ENCODE assay signal across 2 cellular contexts in the genomic region with DNA sequence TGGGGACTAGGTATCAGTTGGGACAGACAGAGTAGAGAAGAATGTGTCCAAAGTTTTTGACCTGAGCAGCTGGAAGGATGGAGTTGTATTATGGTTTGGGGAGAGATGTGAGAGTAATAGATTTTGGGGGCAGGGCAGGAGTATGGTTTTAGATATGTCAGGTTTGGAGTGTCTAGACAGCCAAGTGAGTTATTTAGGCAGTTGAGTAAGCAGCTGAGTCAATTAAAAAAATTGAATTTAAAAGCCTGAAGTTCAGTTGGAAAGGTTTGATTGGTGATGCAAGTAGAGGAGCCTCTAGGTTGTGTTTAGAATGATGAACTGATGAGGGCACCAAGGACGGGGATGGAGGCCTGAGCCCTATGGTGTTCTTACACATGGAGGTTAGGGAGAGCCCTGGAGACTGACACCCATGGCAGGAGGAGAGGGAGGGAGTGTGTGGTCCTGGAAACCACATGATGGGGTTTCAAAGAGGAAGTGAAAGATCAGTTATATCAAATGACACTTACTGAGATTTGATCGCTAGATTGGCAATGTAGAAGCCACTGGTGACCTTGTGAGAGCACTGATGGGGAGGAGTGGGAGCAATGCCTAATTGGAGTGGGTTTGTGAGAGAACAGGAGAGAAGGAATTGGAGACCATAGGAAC.
TF ChIP-seq lines count a peak whose summit lies in the region.

No MANE protein-coding gene starts in this region.

TF ChIP-seq in SK-N-SH, 30 proteins besides CTCF, POLR2A, EP300 and RAD21 (continued from another document):
- no peak for TF ChIP-seq ZBTB33 (IDR thresholded peaks at IDR 0.05; ENCODE audit: borderline replicate concordance, low read depth)
- TF ChIP-seq GATA2 (CRISPR knock-in tag; IDR thresholded peaks at IDR 0.05): no peak
- no peak for TF ChIP-seq ELF1 (IDR thresholded peaks at IDR 0.05)
- TF ChIP-seq, protein P1, sequence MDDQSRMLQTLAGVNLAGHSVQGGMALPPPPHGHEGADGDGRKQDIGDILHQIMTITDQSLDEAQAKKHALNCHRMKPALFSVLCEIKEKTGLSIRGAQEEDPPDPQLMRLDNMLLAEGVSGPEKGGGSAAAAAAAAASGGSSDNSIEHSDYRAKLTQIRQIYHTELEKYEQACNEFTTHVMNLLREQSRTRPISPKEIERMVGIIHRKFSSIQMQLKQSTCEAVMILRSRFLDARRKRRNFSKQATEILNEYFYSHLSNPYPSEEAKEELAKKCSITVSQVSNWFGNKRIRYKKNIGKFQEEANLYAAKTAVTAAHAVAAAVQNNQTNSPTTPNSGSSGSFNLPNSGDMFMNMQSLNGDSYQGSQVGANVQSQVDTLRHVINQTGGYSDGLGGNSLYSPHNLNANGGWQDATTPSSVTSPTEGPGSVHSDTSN (IDR thresholded peaks at IDR 0.05): no peak
- TF ChIP-seq REST (IDR thresholded peaks at IDR 0.05; ENCODE audit: low read depth, low read length): no peak
- TF ChIP-seq MAX (IDR thresholded peaks at IDR 0.05; ENCODE audit: low read depth): no peak
- TF ChIP-seq RCOR1 (IDR thresholded peaks at IDR 0.05; ENCODE audit: low read length): no peak
TF ChIP-seq in SK-N-SH: peak in this region for 0.

TF ChIP-seq in SK-N-SH treated with all-trans-retinoic acid at 6 μM for 48 hours, 23 proteins besides CTCF, POLR2A, EP300 and RAD21:
- TF ChIP-seq, protein P2, sequence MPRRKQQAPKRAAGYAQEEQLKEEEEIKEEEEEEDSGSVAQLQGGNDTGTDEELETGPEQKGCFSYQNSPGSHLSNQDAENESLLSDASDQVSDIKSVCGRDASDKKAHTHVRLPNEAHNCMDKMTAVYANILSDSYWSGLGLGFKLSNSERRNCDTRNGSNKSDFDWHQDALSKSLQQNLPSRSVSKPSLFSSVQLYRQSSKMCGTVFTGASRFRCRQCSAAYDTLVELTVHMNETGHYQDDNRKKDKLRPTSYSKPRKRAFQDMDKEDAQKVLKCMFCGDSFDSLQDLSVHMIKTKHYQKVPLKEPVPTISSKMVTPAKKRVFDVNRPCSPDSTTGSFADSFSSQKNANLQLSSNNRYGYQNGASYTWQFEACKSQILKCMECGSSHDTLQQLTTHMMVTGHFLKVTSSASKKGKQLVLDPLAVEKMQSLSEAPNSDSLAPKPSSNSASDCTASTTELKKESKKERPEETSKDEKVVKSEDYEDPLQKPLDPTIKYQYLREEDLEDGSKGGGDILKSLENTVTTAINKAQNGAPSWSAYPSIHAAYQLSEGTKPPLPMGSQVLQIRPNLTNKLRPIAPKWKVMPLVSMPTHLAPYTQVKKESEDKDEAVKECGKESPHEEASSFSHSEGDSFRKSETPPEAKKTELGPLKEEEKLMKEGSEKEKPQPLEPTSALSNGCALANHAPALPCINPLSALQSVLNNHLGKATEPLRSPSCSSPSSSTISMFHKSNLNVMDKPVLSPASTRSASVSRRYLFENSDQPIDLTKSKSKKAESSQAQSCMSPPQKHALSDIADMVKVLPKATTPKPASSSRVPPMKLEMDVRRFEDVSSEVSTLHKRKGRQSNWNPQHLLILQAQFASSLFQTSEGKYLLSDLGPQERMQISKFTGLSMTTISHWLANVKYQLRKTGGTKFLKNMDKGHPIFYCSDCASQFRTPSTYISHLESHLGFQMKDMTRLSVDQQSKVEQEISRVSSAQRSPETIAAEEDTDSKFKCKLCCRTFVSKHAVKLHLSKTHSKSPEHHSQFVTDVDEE (CRISPR knock-in tag; IDR thresholded peaks at IDR 0.05): no peak
- no peak for TF ChIP-seq RARB (CRISPR knock-in tag; IDR thresholded peaks at IDR 0.05)
- TF ChIP-seq, protein P3, sequence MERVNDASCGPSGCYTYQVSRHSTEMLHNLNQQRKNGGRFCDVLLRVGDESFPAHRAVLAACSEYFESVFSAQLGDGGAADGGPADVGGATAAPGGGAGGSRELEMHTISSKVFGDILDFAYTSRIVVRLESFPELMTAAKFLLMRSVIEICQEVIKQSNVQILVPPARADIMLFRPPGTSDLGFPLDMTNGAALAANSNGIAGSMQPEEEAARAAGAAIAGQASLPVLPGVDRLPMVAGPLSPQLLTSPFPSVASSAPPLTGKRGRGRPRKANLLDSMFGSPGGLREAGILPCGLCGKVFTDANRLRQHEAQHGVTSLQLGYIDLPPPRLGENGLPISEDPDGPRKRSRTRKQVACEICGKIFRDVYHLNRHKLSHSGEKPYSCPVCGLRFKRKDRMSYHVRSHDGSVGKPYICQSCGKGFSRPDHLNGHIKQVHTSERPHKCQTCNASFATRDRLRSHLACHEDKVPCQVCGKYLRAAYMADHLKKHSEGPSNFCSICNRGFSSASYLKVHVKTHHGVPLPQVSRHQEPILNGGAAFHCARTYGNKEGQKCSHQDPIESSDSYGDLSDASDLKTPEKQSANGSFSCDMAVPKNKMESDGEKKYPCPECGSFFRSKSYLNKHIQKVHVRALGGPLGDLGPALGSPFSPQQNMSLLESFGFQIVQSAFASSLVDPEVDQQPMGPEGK (CRISPR knock-in tag; IDR thresholded peaks at IDR 0.05; ENCODE audit: borderline replicate concordance): no peak
- no peak for TF ChIP-seq ZNF70 (CRISPR knock-in tag; IDR thresholded peaks at IDR 0.05)
- no peak for TF ChIP-seq BACH2 (CRISPR knock-in tag; IDR thresholded peaks at IDR 0.05; ENCODE audit: borderline replicate concordance)
- TF ChIP-seq TOX (CRISPR knock-in tag; IDR thresholded peaks at IDR 0.05; ENCODE audit: borderline replicate concordance): no peak
- no peak for TF ChIP-seq TCF4 (CRISPR knock-in tag; IDR thresholded peaks at IDR 0.05; ENCODE audit: borderline replicate concordance)
- TF ChIP-seq ZFP3 (CRISPR knock-in tag; IDR thresholded peaks at IDR 0.05): no peak
- TF ChIP-seq GLIS3 (CRISPR knock-in tag; IDR thresholded peaks at IDR 0.05): no peak
TF ChIP-seq in SK-N-SH treated with all-trans-retinoic acid at 6 μM for 48 hours: peak in this region for 0.
